In genomic region chr6:136791296-136792065, GRCh38 we compare ENCODE assay signal across 1 cellular context.
A peak's percentile ranks its signal among the peaks of the same experiment; 100 is the strongest.
TF ChIP-seq lines count a peak whose summit lies in the region.

No MANE protein-coding gene starts in this region.

TF ChIP-seq in H1, 55 proteins besides CTCF, POLR2A, EP300 and RAD21:
- peak; percentile 87 for TF ChIP-seq EZH2 (IDR thresholded peaks at IDR 0.05; ENCODE audit: low read depth, low read length, severe bottlenecking)
- TF ChIP-seq RNF2 (IDR thresholded peaks at IDR 0.05; ENCODE audit: borderline replicate concordance, low read depth, low read length, missing control alignments, poor library complexity, severe bottlenecking), result peak; percentile 65
- TF ChIP-seq KDM4A (IDR thresholded peaks at IDR 0.05; ENCODE audit: low read depth, low read length, severe bottlenecking), result no peak
- peak; percentile 95 for TF ChIP-seq SUZ12 (IDR thresholded peaks at IDR 0.05; ENCODE audit: low read length)
- TF ChIP-seq ASH2L (IDR thresholded peaks at IDR 0.05; ENCODE audit: low read length), result peak; percentile 65
- TF ChIP-seq BCL11A (IDR thresholded peaks at IDR 0.05; ENCODE audit: low read depth in 2 of 2, low read length in 2 of 2), result no peak
- 0 out of 2 replicates have a peak, but pooled peaks have one; percentile 5 for TF ChIP-seq CEBPB (IDR thresholded peaks at IDR 0.05; ENCODE audit: low read depth, low read length)
